In the genomic region with DNA sequence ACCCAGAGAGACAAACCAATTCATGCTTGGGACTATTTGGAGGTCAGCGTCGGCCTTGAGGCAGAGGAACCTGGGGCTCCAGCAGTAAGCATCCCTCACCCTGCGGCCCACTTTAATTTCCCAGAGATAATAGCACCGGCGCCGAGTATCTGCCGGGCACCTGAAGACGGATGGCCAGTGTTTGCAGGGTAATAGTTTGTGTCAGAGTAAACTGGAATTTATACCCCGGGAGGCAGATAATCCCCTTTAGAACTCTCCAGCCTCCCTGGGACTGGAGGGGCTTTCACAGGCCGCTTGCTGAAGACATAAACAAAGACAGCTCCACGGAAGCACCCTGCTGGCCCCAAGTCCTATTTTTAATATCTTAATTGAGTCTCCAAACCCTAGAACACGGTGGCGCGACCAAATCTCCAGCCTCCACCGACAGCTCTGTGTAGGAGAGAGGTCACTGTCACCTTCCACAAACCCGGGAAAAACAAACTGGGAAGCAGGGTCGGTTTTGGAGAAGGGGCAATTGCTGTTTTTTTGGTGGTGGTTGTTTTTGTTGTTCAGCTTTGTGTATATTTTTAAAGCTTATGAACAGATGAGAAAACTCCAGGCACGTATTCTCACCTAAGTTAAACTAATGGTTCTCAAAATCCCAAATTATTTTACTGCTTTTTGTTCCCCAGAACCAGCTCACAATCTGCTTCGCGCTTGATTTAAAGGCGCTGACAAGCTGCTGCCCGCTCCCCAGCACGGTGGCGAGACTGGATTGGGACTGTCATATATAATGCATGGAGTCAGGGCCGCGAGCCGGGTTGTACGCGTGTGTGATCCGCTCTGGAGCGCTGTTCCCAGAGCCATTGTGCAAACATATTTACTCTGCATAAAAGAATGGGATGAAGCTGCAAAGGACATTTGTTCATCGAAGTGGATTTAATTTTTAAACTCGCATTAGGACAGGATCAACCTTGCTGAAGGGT, we compare ENCODE assay signal across 28 cellular contexts. TPM values are rescaled to one million over a fixed set of nuclear protein-coding genes. Genes with fewer than 3 reads are reported as not detected.
DNase-seq lines count a peak whose midpoint lies in the region; ATAC-seq and TF ChIP-seq lines count a peak whose summit lies in the region.
"Had no signal": no experiment of that assay in that cellular context is flagged by ENCODE, and none has a peak within 500 bp of the region (broad histone marks: within the 10 kb centered on the region; RNA-seq: fewer than 3 reads in every experiment).

No MANE protein-coding gene starts in this region.

- ATAC-seq in activated CD4-positive, alpha-beta T cell treated with anti-CD3 and anti-CD28 coated beads for 36 hours: no peak
- ATAC-seq in GM21737 (IDR thresholded peaks at IDR 0.05; ENCODE audit: unreplicated experiment): no peak
- ATAC-seq: left lobe of liver, pancreas, SK-N-SH treated with all-trans-retinoic acid at 6 μM for 48 hours had no signal

- intact Hi-C loops in activated CD4-positive, alpha-beta T cell treated with anti-CD3 and anti-CD28 coated beads for 36 hours (cut with DNase I, micrococcal nuclease): no loop called here

- no peaks in the 10 kb centered on the region for H4K20me1 ChIP-seq in osteoblast (ENCODE audit: insufficient read depth, low read length)

- H3K4me1 ChIP-seq in ectodermal cell (ENCODE audit: control insufficient read depth, insufficient read depth, low read length) (peaks cover 46% of the 10 kb centered on the region), osteoblast (ENCODE audit: insufficient read depth, low read length) (no peaks in the 10 kb centered on the region)
- H3K4me1 ChIP-seq: colonic mucosa, esophagus squamous epithelium, pancreas, right atrium auricular region had no signal

- H3K4me3 Mint-ChIP-seq in activated CD4-positive, alpha-beta T cell treated with anti-CD3 and anti-CD28 coated beads for 36 hours: no peak overlapping the region
- H3K4me3 Mint-ChIP-seq: activated naive CD8-positive, alpha-beta T cell; CD4-positive, CD25-positive, alpha-beta regulatory T cell had no signal

- no peaks in the 10 kb centered on the region for H3K79me2 ChIP-seq in osteoblast (ENCODE audit: insufficient read depth, low read length)

- no peaks in the 10 kb centered on the region for H3K36me3 ChIP-seq in ectodermal cell (ENCODE audit: control insufficient read depth, insufficient read depth, low read length)
- no peaks in the 10 kb centered on the region for H3K36me3 ChIP-seq in osteoblast (ENCODE audit: insufficient read depth, low read length)
- H3K36me3 ChIP-seq: colonic mucosa, esophagus squamous epithelium, pancreas, right atrium auricular region had no signal

- H3K27me3 ChIP-seq in ectodermal cell (ENCODE audit: control insufficient read depth, insufficient read depth, low read length, poor library complexity, severe bottlenecking) (no peaks in the 10 kb centered on the region), osteoblast (ENCODE audit: insufficient read depth, low read length) (peaks cover 38% of the 10 kb centered on the region)
- H3K27me3 ChIP-seq: colonic mucosa, right atrium auricular region had no signal

- no peak overlapping the region for H3K4me2 ChIP-seq in osteoblast (ENCODE audit: insufficient read depth, low read length)

- no peak for TF ChIP-seq CTCF in osteoblast (IDR thresholded peaks at IDR 0.05; ENCODE audit: extremely low read depth, low read depth, low read length)

- no peaks in the 10 kb centered on the region for H3K36me3 Mint-ChIP-seq in activated CD4-positive, alpha-beta T cell treated with anti-CD3 and anti-CD28 coated beads for 36 hours (ENCODE audit: low read depth)
- H3K36me3 Mint-ChIP-seq: activated naive CD8-positive, alpha-beta T cell; CD4-positive, CD25-positive, alpha-beta regulatory T cell had no signal

- H3K4me3 ChIP-seq in ectodermal cell (ENCODE audit: insufficient read depth, low read depth, low read length) (no peak overlapping the region), osteoblast (ENCODE audit: insufficient read depth, low read length) (no peak overlapping the region)
- H3K4me3 ChIP-seq: colonic mucosa, esophagus squamous epithelium, pancreas, right atrium auricular region had no signal

- POLR2A ChIA-PET in activated CD4-positive, alpha-beta T cell treated with anti-CD3 and anti-CD28 coated beads for 36 hours (lab: Charles Lee): no interaction called here

- H2AFZ ChIP-seq in osteoblast (ENCODE audit: low read length): no peak overlapping the region

- peak; percentile 15 for DNase-seq in ELF-1 (ENCODE audit: low read depth, low spot score)
- peak; percentile 50 for DNase-seq in NCI-H82 treated with DMSO at 0.1 percent for 48 hours (lab: John Stamatoyannopoulos, UW; ENCODE audit: unreplicated experiment)
- DNase-seq in osteoblast (ENCODE audit: insufficient read length, low spot score, missing footprints): peak; percentile 36
- DNase-seq in SK-N-DZ (ENCODE audit: low spot score): no peak
- no peak for DNase-seq in activated CD4-positive, alpha-beta T cell treated with anti-CD3 and anti-CD28 coated beads for 36 hours
- DNase-seq in NK-92 treated with Interleukin-12 subunit alpha and Interleukin-12 subunit beta, amount 100 ng/mL, for 24 hours (lab: John Stamatoyannopoulos, UW): no peak
- DNase-seq: activated T-cell treated with anti-CD3 and anti-CD28 coated beads for 4 hours; CD4-positive, CD25-positive, alpha-beta regulatory T cell; colonic mucosa; EL; esophagus squamous epithelium; hippocampal formation; NCI-H1048; NCI-H187; NCI-H2171 treated with DMSO at 0.1 percent for 48 hours; NCI-H526; stimulated activated CD4-positive, alpha-beta T cell treated with anti-CD3 and anti-CD28 coated beads, Interleukin-2, amount 100 ng/mL, for 48 hours; substantia nigra; T-helper 2 cell had no signal

- no peaks in the 10 kb centered on the region for H3K9me3 Mint-ChIP-seq in activated CD4-positive, alpha-beta T cell treated with anti-CD3 and anti-CD28 coated beads for 36 hours (ENCODE audit: low read depth)

- CTCF ChIA-PET in activated CD4-positive, alpha-beta T cell treated with anti-CD3 and anti-CD28 coated beads for 36 hours (lab: Charles Lee): no interaction called here

- H3K27ac ChIP-seq in ectodermal cell (ENCODE audit: insufficient read depth, low read depth, low read length, poor library complexity, severe bottlenecking) (peak overlapping the region; percentile 80), osteoblast (ENCODE audit: low read depth, low read length) (no peak overlapping the region)
- H3K27ac ChIP-seq: colonic mucosa, pancreas, right atrium auricular region had no signal

- H3K4me1 Mint-ChIP-seq in activated CD4-positive, alpha-beta T cell treated with anti-CD3 and anti-CD28 coated beads for 36 hours: no peaks in the 10 kb centered on the region
- H3K4me1 Mint-ChIP-seq: CD4-positive, CD25-positive, alpha-beta regulatory T cell had no signal

- H3K27me3 Mint-ChIP-seq in activated CD4-positive, alpha-beta T cell treated with anti-CD3 and anti-CD28 coated beads for 36 hours: peaks cover 9% of the 10 kb centered on the region

- H3K9me3 ChIP-seq in ectodermal cell (ENCODE audit: control insufficient read depth, low read length) (no peaks in the 10 kb centered on the region), osteoblast (ENCODE audit: low read depth, low read length) (no peaks in the 10 kb centered on the region)
- H3K9me3 ChIP-seq: colonic mucosa, esophagus squamous epithelium, pancreas, right atrium auricular region had no signal

- H3K27ac Mint-ChIP-seq in activated CD4-positive, alpha-beta T cell treated with anti-CD3 and anti-CD28 coated beads for 36 hours: no peak overlapping the region
- H3K27ac Mint-ChIP-seq: activated naive CD8-positive, alpha-beta T cell had no signal

- 61 to 63% methylated on average over 33 of the region's 33 CpGs for WGBS in ectodermal cell, 2 experiments

RNA-seq across cellular contexts. Expression of a gene that starts 17.6 kb away (rescaled TPM):
- polyA plus RNA-seq in ectodermal cell (2013, experiment 1 of 4): not detected
- not detected for polyA plus RNA-seq in ectodermal cell (2013, experiment 2 of 4)
- polyA plus RNA-seq in ectodermal cell (2013, experiment 3 of 4): not detected
- not detected for polyA plus RNA-seq in ectodermal cell (2013, experiment 4 of 4)
- total RNA-seq in osteoblast: not detected in 2 replicates
- not detected in 2 replicates for polyA plus RNA-seq in SK-N-DZ (2014; cell fraction: cytosol; rRNA removed)
- polyA plus RNA-seq in SK-N-DZ (2014; cell fraction: nucleus; rRNA removed): not detected in 2 replicates
- total RNA-seq in activated CD4-positive, alpha-beta T cell treated with anti-CD3 and anti-CD28 coated beads for 36 hours: not detected
- total RNA-seq: CD4-positive, CD25-positive, alpha-beta regulatory T cell had no signal

RNA-seq across cellular contexts. Expression of a gene that starts 54.7 kb away (rescaled TPM):
- polyA plus RNA-seq in ectodermal cell (2013, experiment 1 of 4): not detected
- not detected for polyA plus RNA-seq in ectodermal cell (2013, experiment 2 of 4)
- not detected for polyA plus RNA-seq in ectodermal cell (2013, experiment 3 of 4)
- polyA plus RNA-seq in ectodermal cell (2013, experiment 4 of 4): not detected
- total RNA-seq in osteoblast: not detected in 2 replicates
- polyA plus RNA-seq in SK-N-DZ (2014; cell fraction: cytosol; rRNA removed): not detected in 2 replicates
- polyA plus RNA-seq in SK-N-DZ (2014; cell fraction: nucleus; rRNA removed): not detected in 2 replicates
- total RNA-seq in activated CD4-positive, alpha-beta T cell treated with anti-CD3 and anti-CD28 coated beads for 36 hours: not detected
- total RNA-seq: CD4-positive, CD25-positive, alpha-beta regulatory T cell; colonic mucosa; esophagus squamous epithelium; frontal cortex; right atrium auricular region; urinary bladder had no signal
- polyA plus RNA-seq: CD4-positive, CD25-positive, alpha-beta regulatory T cell had no signal

Comparison
In these comparisons a context has a peak if more than half of its experiments do, and no peak if none do; other contexts are left out.
1. DNase-seq: peak in ELF-1 (single experiment), NCI-H82 treated with DMSO at 0.1 percent for 48 hours (single experiment) and osteoblast (single experiment); none in SK-N-DZ (single experiment), activated CD4-positive, alpha-beta T cell treated with anti-CD3 and anti-CD28 coated beads for 36 hours (single experiment) and NK-92 treated with Interleukin-12 subunit alpha and Interleukin-12 subunit beta, amount 100 ng/mL, for 24 hours (single experiment).